In genomic region chr6:170424634-170425126, GRCh38 we compare ENCODE assay signal across 20 cellular contexts.
DNase-seq lines count a peak whose midpoint lies in the region; ATAC-seq and TF ChIP-seq lines count a peak whose summit lies in the region.
"Had no signal": no experiment of that assay in that cellular context is flagged by ENCODE, and none has a peak within 500 bp of the region (broad histone marks: within the 10 kb centered on the region; RNA-seq: fewer than 3 reads in every experiment).

No MANE protein-coding gene starts in this region.

- H3K27me3 Mint-ChIP-seq in glutamatergic neuron (ENCODE audit: unreplicated experiment) (no peaks in the 10 kb centered on the region), osteocyte (ENCODE audit: unreplicated experiment) (peaks cover 3% of the 10 kb centered on the region)
- H3K27me3 Mint-ChIP-seq in effector memory CD8-positive, alpha-beta T cell, result peaks cover 37 to 63% of the 10 kb centered on the region in 2 donors

- H3K27ac Mint-ChIP-seq in glutamatergic neuron (ENCODE audit: unreplicated experiment), result peak overlapping the region; percentile 43
- no peak overlapping the region for H3K27ac Mint-ChIP-seq in osteocyte (ENCODE audit: unreplicated experiment)
- no peak overlapping the region for H3K27ac Mint-ChIP-seq in effector memory CD8-positive, alpha-beta T cell
- H3K27ac Mint-ChIP-seq: CD4-positive, CD25-positive, alpha-beta regulatory T cell had no signal

- H3K36me3 ChIP-seq in right atrium auricular region (no peaks in the 10 kb centered on the region), left ventricle myocardium inferior (no peaks in the 10 kb centered on the region)

- H3K4me3 Mint-ChIP-seq in glutamatergic neuron (ENCODE audit: unreplicated experiment) (no peak overlapping the region), osteocyte (ENCODE audit: unreplicated experiment) (no peak overlapping the region)
- H3K4me3 Mint-ChIP-seq in effector memory CD8-positive, alpha-beta T cell, result no peak overlapping the region
- H3K4me3 Mint-ChIP-seq: CD4-positive, CD25-positive, alpha-beta regulatory T cell had no signal

- peaks cover 19% of the 10 kb centered on the region for H3K4me1 Mint-ChIP-seq in glutamatergic neuron (ENCODE audit: low read depth, unreplicated experiment)
- no peaks in the 10 kb centered on the region for H3K4me1 Mint-ChIP-seq in osteocyte (ENCODE audit: unreplicated experiment)
- no peaks in the 10 kb centered on the region for H3K4me1 Mint-ChIP-seq in effector memory CD8-positive, alpha-beta T cell (ENCODE audit: low read depth in 2 of 2)
- H3K4me1 Mint-ChIP-seq: CD4-positive, CD25-positive, alpha-beta regulatory T cell had no signal

- H3K4me1 ChIP-seq in right atrium auricular region (no peaks in the 10 kb centered on the region), left ventricle myocardium inferior (peaks cover 9% of the 10 kb centered on the region)
- H3K4me1 ChIP-seq: Caco-2 had no signal

- ATAC-seq in effector memory CD8-positive, alpha-beta T cell (replicated peaks), result no peak
- no peak for ATAC-seq in GM21576 (IDR thresholded peaks at IDR 0.05; ENCODE audit: unreplicated experiment)
- ATAC-seq: SK-N-SH treated with all-trans-retinoic acid at 6 μM for 48 hours had no signal

- H3K9me3 Mint-ChIP-seq in glutamatergic neuron (ENCODE audit: unreplicated experiment) (peaks cover 2% of the 10 kb centered on the region), osteocyte (ENCODE audit: unreplicated experiment) (no peaks in the 10 kb centered on the region)
- H3K9me3 Mint-ChIP-seq in effector memory CD8-positive, alpha-beta T cell, result no peaks in the 10 kb centered on the region

- no peaks in the 10 kb centered on the region for H3K27me3 ChIP-seq in right atrium auricular region
- H3K27me3 ChIP-seq in left ventricle myocardium inferior (ENCODE audit: low read depth), result peaks cover 42% of the 10 kb centered on the region

- intact Hi-C loops in left ventricle myocardium inferior (cut with micrococcal nuclease), result no loop called here

- H3K4me3 ChIP-seq in right atrium auricular region, result no peak overlapping the region
- H3K4me3 ChIP-seq in left ventricle myocardium inferior, result no peak overlapping the region
- H3K4me3 ChIP-seq: GM23248 had no signal

- DNase-seq in right atrium auricular region (ENCODE audit: low spot score) (peak; percentile 48), left ventricle myocardium inferior (no peak), glutamatergic neuron (no peak), osteocyte (ENCODE audit: extremely low spot score, unreplicated experiment) (peak; percentile 56), NCI-H146 (lab: John Stamatoyannopoulos, UW) (no peak), NCI-H1092 treated with DMSO at 0.1 percent for 48 hours (lab: John Stamatoyannopoulos, UW) (no peak)
- DNase-seq in effector memory CD8-positive, alpha-beta T cell, result no peak
- DNase-seq: AML-193; Caco-2; CD4-positive, CD25-positive, alpha-beta regulatory T cell; GF-D8; GM23248; HCEC 1CT; MM.1S; NCI-H1092; NCI-H524 treated with DMSO at 0.1 percent for 48 hours; SHP77 treated with DMSO at 0.1 percent for 48 hours had no signal

- H3K27ac ChIP-seq in right atrium auricular region (no peak overlapping the region), left ventricle myocardium inferior (replicated peaks) (no peak overlapping the region)
- H3K27ac ChIP-seq: 22Rv1, GM23248 had no signal

- H3K36me3 Mint-ChIP-seq in glutamatergic neuron (ENCODE audit: unreplicated experiment) (no peaks in the 10 kb centered on the region), osteocyte (ENCODE audit: unreplicated experiment) (no peaks in the 10 kb centered on the region)
- H3K36me3 Mint-ChIP-seq in effector memory CD8-positive, alpha-beta T cell (ENCODE audit: insufficient read depth), result no peaks in the 10 kb centered on the region
- H3K36me3 Mint-ChIP-seq: CD4-positive, CD25-positive, alpha-beta regulatory T cell had no signal

- no peak for TF ChIP-seq CTCF in right atrium auricular region (IDR thresholded peaks at IDR 0.05)
- TF ChIP-seq CTCF in left ventricle myocardium inferior (IDR thresholded peaks at IDR 0.05; ENCODE audit: borderline replicate concordance), result no peak
- no peak for TF ChIP-seq CTCF in glutamatergic neuron (IDR thresholded peaks at IDR 0.05; ENCODE audit: partially characterized antibody, unreplicated experiment)
- TF ChIP-seq CTCF in osteocyte (IDR thresholded peaks at IDR 0.05), result no peak

- H3K9me3 ChIP-seq in right atrium auricular region, result no peaks in the 10 kb centered on the region
- H3K9me3 ChIP-seq in left ventricle myocardium inferior (replicated peaks), result no peaks in the 10 kb centered on the region
- H3K9me3 ChIP-seq: Caco-2 had no signal

Comparison
In these comparisons a context has a peak if more than half of its experiments do, and no peak if none do; other contexts are left out.
1. DNase-seq: peak in right atrium auricular region (single experiment) and osteocyte (single experiment); none in left ventricle myocardium inferior (single experiment), glutamatergic neuron (single experiment), NCI-H146 (single experiment), NCI-H1092 treated with DMSO at 0.1 percent for 48 hours (single experiment) and effector memory CD8-positive, alpha-beta T cell (0 of 3).